Comparison of ENCODE assay signal across 8 cellular contexts in the genomic region with DNA sequence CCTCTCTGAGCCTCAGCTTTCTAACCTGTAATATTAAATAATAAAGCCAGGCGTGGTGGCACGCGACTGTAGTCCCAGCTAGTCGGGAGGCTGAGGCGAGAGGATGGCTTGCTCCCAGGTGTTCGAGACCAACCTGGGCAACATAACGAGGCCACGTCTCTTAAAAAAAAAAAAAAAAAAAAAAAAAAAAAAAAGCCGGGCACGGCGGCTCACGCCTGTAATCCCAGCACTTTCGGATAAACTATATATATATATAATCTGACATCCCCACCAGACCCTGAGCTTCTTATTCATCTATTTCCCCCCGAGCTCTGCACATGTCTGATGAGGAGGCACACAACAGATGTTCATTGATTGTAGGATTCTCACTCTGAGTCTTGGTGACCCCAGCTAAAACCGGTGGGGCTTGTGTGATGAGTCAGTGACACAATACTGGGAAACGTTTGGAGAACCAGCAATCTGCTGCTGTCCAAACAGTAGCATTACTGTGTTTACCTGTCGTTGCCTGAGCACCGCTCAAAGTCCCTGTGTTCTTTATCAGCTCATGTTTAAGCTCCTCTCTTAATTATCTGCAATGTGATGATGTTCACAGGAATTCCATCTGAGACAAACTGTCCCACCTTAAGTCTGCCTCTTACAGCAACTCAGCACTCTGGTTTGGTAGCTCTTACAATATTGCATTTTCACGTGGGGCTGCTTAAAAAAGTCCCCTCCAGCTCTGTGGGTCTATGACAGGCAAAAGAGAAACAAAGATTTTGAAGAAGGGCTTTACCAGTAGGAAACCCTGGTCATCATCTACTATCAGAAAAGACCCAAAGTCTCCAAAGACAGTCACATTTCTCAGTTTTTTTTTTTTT. TPM values are rescaled to one million over a fixed set of nuclear protein-coding genes. Genes with fewer than 3 reads are reported as not detected.
DNase-seq lines count a peak whose midpoint lies in the region; ATAC-seq and TF ChIP-seq lines count a peak whose summit lies in the region.

No MANE protein-coding gene starts in this region.

- DNase-seq in AG20443 (ENCODE audit: low spot score) (peak; percentile 42), HCEC 1CT (peak; percentile 17), RWPE2 (ENCODE audit: low spot score) (no peak), endothelial cell (ENCODE audit: low spot score) (no peak), posterior cingulate gyrus (no peak), NCI-H226 (no peak), hippocampal formation (lab: John Stamatoyannopoulos, UW) (no peak)
- peak in 1 of 10 donors; percentile 14 for DNase-seq in naive thymus-derived CD8-positive, alpha-beta T cell

- peaks cover 4% of the 10 kb centered on the region for H3K27me3 Mint-ChIP-seq in endothelial cell (ENCODE audit: unreplicated experiment)
- H3K27me3 Mint-ChIP-seq in naive thymus-derived CD8-positive, alpha-beta T cell: no peaks in the 10 kb centered on the region

- no peaks in the 10 kb centered on the region for H3K27me3 ChIP-seq in RWPE2 (ENCODE audit: insufficient read depth, poor library complexity, severe bottlenecking)

- H3K27ac ChIP-seq in RWPE2 (ENCODE audit: poor library complexity, severe bottlenecking): peak overlapping the region; percentile 89

- intact Hi-C loops in posterior cingulate gyrus (cut with DNase I): no loop called here

- peaks cover 7% of the 10 kb centered on the region; the same call in 1 of the 2 replicates for H3K36me3 ChIP-seq in RWPE2 (ENCODE audit: low read depth)

- H3K4me1 ChIP-seq in RWPE2 (ENCODE audit: insufficient read depth, poor library complexity, severe bottlenecking): peaks cover 5% of the 10 kb centered on the region

- POLR2A ChIA-PET in naive thymus-derived CD8-positive, alpha-beta T cell (lab: Charles Lee): interaction anchor here (0.7 to 4.9 kb wide), 5 partner anchors 11 to 567 kb away, joined by 3 to 30 read pairs (median 4); a partner anchor contains a TSS

- H3K9me3 Mint-ChIP-seq in endothelial cell (ENCODE audit: unreplicated experiment): no peaks in the 10 kb centered on the region
- H3K9me3 Mint-ChIP-seq in naive thymus-derived CD8-positive, alpha-beta T cell: no peaks in the 10 kb centered on the region

- H3K4me3 Mint-ChIP-seq in endothelial cell (ENCODE audit: unreplicated experiment): peak overlapping the region; percentile 99
- peak overlapping the region; percentile 97 to 99 (median 98) for H3K4me3 Mint-ChIP-seq in naive thymus-derived CD8-positive, alpha-beta T cell

- H3K36me3 Mint-ChIP-seq in endothelial cell (ENCODE audit: low read depth, unreplicated experiment): no peaks in the 10 kb centered on the region
- H3K36me3 Mint-ChIP-seq in naive thymus-derived CD8-positive, alpha-beta T cell: no peaks in the 10 kb centered on the region

- H3K27ac Mint-ChIP-seq in endothelial cell (ENCODE audit: unreplicated experiment): peak overlapping the region; percentile 100
- peak overlapping the region; percentile 98 to 100 (median 100) for H3K27ac Mint-ChIP-seq in naive thymus-derived CD8-positive, alpha-beta T cell

- H3K4me3 ChIP-seq in RWPE2 (ENCODE audit: severe bottlenecking): peak overlapping the region; percentile 87

- H3K4me1 Mint-ChIP-seq in endothelial cell (ENCODE audit: unreplicated experiment): peaks cover 11% of the 10 kb centered on the region
- peaks cover 17 to 42% (median 39%) of the 10 kb centered on the region in 4 donors for H3K4me1 Mint-ChIP-seq in naive thymus-derived CD8-positive, alpha-beta T cell

- no peaks in the 10 kb centered on the region for H3K9me3 ChIP-seq in RWPE2 (ENCODE audit: severe bottlenecking)

- ATAC-seq in RWPE2 (ENCODE audit: low read depth): peak; percentile 40
- ATAC-seq in naive thymus-derived CD8-positive, alpha-beta T cell: no peak

- TF ChIP-seq CTCF in RWPE2 (IDR thresholded peaks at IDR 0.05; ENCODE audit: poor library complexity, severe bottlenecking) (no peak), endothelial cell (IDR thresholded peaks at IDR 0.05; ENCODE audit: unreplicated experiment) (no peak)

RNA-seq across cellular contexts. Expression of a gene that starts 1.0 kb away (rescaled TPM):
- 8.4 TPM for total RNA-seq in endothelial cell (ENCODE audit: unreplicated experiment)
- 1 to 10 TPM; 8.0 to 9.0 TPM for total RNA-seq in naive thymus-derived CD8-positive, alpha-beta T cell
- 1 to 10 TPM; 1.7 to 5.7 (median 2.0) TPM for polyA plus RNA-seq in naive thymus-derived CD8-positive, alpha-beta T cell

RNA-seq across cellular contexts. Expression of a gene that starts 19.8 kb away (rescaled TPM):
- 46.8 TPM for total RNA-seq in endothelial cell (ENCODE audit: unreplicated experiment)
- 100 to 1,000 TPM; 104 to 105 TPM for total RNA-seq in naive thymus-derived CD8-positive, alpha-beta T cell
- 100 to 1,000 TPM; 123 to 133 (median 123) TPM for polyA plus RNA-seq in naive thymus-derived CD8-positive, alpha-beta T cell

Comparison
In these comparisons a context has a peak if more than half of its experiments do, and no peak if none do; other contexts are left out.
1. DNase-seq: peak in AG20443 (single experiment) and HCEC 1CT (single experiment); none in RWPE2 (single experiment), endothelial cell (single experiment), posterior cingulate gyrus (0 of 10), NCI-H226 (single experiment) and hippocampal formation (0 of 2).